ENCODE assay signal across 2 cellular contexts in the genomic region with DNA sequence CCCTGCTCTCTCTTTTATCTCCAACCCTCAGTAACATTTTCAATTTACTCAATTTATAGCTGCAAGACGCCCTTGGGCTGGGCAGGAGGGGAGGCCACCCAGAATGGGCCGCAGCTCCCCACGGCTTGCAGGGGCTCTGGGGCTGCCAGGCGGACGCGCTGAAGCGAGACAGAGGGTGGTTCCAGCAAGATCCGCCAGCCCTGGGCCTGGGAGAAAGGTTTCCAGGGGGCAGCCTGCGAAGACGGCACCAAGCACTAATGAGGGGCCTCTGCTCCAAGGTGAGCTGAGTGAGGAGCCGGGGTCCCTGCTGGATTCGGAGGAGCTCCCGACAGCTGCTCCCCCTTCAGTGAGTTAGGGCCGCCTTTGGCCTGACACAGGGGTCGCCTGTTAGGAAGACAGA.
TF ChIP-seq lines count a peak whose summit lies in the region.

No MANE protein-coding gene starts in this region.

TF ChIP-seq in GM23338, 12 proteins besides CTCF, POLR2A, EP300 and RAD21 (continued from another document):
- TF ChIP-seq, protein P1, sequence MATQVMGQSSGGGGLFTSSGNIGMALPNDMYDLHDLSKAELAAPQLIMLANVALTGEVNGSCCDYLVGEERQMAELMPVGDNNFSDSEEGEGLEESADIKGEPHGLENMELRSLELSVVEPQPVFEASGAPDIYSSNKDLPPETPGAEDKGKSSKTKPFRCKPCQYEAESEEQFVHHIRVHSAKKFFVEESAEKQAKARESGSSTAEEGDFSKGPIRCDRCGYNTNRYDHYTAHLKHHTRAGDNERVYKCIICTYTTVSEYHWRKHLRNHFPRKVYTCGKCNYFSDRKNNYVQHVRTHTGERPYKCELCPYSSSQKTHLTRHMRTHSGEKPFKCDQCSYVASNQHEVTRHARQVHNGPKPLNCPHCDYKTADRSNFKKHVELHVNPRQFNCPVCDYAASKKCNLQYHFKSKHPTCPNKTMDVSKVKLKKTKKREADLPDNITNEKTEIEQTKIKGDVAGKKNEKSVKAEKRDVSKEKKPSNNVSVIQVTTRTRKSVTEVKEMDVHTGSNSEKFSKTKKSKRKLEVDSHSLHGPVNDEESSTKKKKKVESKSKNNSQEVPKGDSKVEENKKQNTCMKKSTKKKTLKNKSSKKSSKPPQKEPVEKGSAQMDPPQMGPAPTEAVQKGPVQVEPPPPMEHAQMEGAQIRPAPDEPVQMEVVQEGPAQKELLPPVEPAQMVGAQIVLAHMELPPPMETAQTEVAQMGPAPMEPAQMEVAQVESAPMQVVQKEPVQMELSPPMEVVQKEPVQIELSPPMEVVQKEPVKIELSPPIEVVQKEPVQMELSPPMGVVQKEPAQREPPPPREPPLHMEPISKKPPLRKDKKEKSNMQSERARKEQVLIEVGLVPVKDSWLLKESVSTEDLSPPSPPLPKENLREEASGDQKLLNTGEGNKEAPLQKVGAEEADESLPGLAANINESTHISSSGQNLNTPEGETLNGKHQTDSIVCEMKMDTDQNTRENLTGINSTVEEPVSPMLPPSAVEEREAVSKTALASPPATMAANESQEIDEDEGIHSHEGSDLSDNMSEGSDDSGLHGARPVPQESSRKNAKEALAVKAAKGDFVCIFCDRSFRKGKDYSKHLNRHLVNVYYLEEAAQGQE (IDR thresholded peaks at IDR 0.05; ENCODE audit: unreplicated experiment): no peak
- no peak for TF ChIP-seq POLR2AphosphoS5 (IDR thresholded peaks at IDR 0.05; ENCODE audit: low read depth)
- no peak for TF ChIP-seq JUNB (IDR thresholded peaks at IDR 0.05; ENCODE audit: unreplicated experiment)

TF ChIP-seq in WTC11, 78 proteins besides CTCF, POLR2A, EP300 and RAD21 (continued from another document):
- TF ChIP-seq, protein P2, sequence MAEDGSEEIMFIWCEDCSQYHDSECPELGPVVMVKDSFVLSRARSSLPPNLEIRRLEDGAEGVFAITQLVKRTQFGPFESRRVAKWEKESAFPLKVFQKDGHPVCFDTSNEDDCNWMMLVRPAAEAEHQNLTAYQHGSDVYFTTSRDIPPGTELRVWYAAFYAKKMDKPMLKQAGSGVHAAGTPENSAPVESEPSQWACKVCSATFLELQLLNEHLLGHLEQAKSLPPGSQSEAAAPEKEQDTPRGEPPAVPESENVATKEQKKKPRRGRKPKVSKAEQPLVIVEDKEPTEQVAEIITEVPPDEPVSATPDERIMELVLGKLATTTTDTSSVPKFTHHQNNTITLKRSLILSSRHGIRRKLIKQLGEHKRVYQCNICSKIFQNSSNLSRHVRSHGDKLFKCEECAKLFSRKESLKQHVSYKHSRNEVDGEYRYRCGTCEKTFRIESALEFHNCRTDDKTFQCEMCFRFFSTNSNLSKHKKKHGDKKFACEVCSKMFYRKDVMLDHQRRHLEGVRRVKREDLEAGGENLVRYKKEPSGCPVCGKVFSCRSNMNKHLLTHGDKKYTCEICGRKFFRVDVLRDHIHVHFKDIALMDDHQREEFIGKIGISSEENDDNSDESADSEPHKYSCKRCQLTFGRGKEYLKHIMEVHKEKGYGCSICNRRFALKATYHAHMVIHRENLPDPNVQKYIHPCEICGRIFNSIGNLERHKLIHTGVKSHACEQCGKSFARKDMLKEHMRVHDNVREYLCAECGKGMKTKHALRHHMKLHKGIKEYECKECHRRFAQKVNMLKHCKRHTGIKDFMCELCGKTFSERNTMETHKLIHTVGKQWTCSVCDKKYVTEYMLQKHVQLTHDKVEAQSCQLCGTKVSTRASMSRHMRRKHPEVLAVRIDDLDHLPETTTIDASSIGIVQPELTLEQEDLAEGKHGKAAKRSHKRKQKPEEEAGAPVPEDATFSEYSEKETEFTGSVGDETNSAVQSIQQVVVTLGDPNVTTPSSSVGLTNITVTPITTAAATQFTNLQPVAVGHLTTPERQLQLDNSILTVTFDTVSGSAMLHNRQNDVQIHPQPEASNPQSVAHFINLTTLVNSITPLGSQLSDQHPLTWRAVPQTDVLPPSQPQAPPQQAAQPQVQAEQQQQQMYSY (CRISPR knock-in tag; IDR thresholded peaks at IDR 0.05): no peak
- no peak for TF ChIP-seq TP53 (CRISPR knock-in tag; IDR thresholded peaks at IDR 0.05)
- TF ChIP-seq, protein P3, sequence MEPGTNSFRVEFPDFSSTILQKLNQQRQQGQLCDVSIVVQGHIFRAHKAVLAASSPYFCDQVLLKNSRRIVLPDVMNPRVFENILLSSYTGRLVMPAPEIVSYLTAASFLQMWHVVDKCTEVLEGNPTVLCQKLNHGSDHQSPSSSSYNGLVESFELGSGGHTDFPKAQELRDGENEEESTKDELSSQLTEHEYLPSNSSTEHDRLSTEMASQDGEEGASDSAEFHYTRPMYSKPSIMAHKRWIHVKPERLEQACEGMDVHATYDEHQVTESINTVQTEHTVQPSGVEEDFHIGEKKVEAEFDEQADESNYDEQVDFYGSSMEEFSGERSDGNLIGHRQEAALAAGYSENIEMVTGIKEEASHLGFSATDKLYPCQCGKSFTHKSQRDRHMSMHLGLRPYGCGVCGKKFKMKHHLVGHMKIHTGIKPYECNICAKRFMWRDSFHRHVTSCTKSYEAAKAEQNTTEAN (CRISPR knock-in tag; IDR thresholded peaks at IDR 0.05): no peak
- TF ChIP-seq JUN (CRISPR knock-in tag; IDR thresholded peaks at IDR 0.05): no peak
- TF ChIP-seq, protein P4, sequence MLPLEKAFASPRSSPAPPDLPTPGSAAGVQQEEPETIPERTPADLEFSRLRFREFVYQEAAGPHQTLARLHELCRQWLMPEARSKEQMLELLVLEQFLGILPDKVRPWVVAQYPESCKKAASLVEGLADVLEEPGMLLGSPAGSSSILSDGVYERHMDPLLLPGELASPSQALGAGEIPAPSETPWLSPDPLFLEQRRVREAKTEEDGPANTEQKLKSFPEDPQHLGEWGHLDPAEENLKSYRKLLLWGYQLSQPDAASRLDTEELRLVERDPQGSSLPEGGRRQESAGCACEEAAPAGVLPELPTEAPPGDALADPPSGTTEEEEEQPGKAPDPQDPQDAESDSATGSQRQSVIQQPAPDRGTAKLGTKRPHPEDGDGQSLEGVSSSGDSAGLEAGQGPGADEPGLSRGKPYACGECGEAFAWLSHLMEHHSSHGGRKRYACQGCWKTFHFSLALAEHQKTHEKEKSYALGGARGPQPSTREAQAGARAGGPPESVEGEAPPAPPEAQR (CRISPR knock-in tag; IDR thresholded peaks at IDR 0.05): no peak
- TF ChIP-seq, protein P5, sequence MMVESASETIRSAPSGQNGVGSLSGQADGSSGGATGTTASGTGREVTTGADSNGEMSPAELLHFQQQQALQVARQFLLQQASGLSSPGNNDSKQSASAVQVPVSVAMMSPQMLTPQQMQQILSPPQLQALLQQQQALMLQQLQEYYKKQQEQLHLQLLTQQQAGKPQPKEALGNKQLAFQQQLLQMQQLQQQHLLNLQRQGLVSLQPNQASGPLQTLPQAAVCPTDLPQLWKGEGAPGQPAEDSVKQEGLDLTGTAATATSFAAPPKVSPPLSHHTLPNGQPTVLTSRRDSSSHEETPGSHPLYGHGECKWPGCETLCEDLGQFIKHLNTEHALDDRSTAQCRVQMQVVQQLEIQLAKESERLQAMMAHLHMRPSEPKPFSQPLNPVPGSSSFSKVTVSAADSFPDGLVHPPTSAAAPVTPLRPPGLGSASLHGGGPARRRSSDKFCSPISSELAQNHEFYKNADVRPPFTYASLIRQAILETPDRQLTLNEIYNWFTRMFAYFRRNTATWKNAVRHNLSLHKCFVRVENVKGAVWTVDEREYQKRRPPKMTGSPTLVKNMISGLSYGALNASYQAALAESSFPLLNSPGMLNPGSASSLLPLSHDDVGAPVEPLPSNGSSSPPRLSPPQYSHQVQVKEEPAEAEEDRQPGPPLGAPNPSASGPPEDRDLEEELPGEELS (CRISPR knock-in tag; IDR thresholded peaks at IDR 0.05): no peak
TF ChIP-seq in WTC11: peak in this region for 0.
